Comparison of ENCODE assay signal across 8 cellular contexts in genomic region chr5:96702503-96703383, GRCh38. TPM values are rescaled to one million over a fixed set of nuclear protein-coding genes. Genes with fewer than 3 reads are reported as not detected.
A peak's percentile ranks its signal among the peaks of the same experiment; 100 is the strongest.
DNase-seq lines count a peak whose midpoint lies in the region; ATAC-seq, FAIRE-seq and TF ChIP-seq lines count a peak whose summit lies in the region.

No MANE protein-coding gene starts in this region.

- H3K4me1 Mint-ChIP-seq in natural killer cell treated with Interleukin-12 subunit alpha and Interleukin-12 subunit beta and Interleukin-15 and Interleukin-18, amount 100 ng/mL, for 72 hours (ENCODE audit: low read depth in 2 of 2) = peaks cover 34 to 36% of the 10 kb centered on the region in 2 donors
- peaks cover 14 to 33% of the 10 kb centered on the region in 2 donors for H3K4me1 Mint-ChIP-seq in stimulated activated naive B cell treated with anti-CD40 and anti-IgM and Interleukin-4, amounts not matched to agents 10 μg/mL and 1 μg/mL and 100 μg/mL, for 72 hours

- peak; percentile 26 to 95 (median 85) for DNase-seq in C1 segment of cervical spinal cord (lab: John Stamatoyannopoulos, UW)
- DNase-seq in RCC 7860 (ENCODE audit: low spot score) = peak; percentile 81
- peak; percentile 94 for DNase-seq in activated effector memory CD4-positive, alpha-beta T cell treated with anti-CD3 and anti-CD28 coated beads, Interleukin-2, amount 50 U/mL, for 16 hours
- peak; percentile 97 for DNase-seq in fibroblast of pulmonary artery (ENCODE audit: low read depth)
- peak; percentile 87 for DNase-seq in natural killer cell treated with Interleukin-12 subunit alpha and Interleukin-12 subunit beta and Interleukin-15 and Interleukin-18, amount 100 ng/mL, for 72 hours (ENCODE audit: low spot score)
- DNase-seq in stimulated activated naive B cell treated with anti-CD40 and anti-IgM and Interleukin-4, amounts not matched to agents 10 μg/mL and 1 μg/mL and 100 μg/mL, for 72 hours = peak; percentile 68

- no peak for TF ChIP-seq CTCF in fibroblast of pulmonary artery (IDR thresholded peaks at IDR 0.05; ENCODE audit: low read length, missing control alignments)

- H3K9me3 Mint-ChIP-seq in natural killer cell treated with Interleukin-12 subunit alpha and Interleukin-12 subunit beta and Interleukin-15 and Interleukin-18, amount 100 ng/mL, for 72 hours = no peaks in the 10 kb centered on the region
- no peaks in the 10 kb centered on the region for H3K9me3 Mint-ChIP-seq in stimulated activated naive B cell treated with anti-CD40 and anti-IgM and Interleukin-4, amounts not matched to agents 10 μg/mL and 1 μg/mL and 100 μg/mL, for 72 hours

- no peak for FAIRE-seq in RCC 7860 (lab: Jason Lieb, UNC)

- H3K4me3 ChIP-seq in fibroblast of pulmonary artery (replicated peaks; ENCODE audit: low read depth, low read length) = peak overlapping the region; percentile 78

- ATAC-seq in GM19372 (IDR thresholded peaks at IDR 0.05; ENCODE audit: low read depth, unreplicated experiment) = peak; percentile 67
- peak; percentile 63 for ATAC-seq in HG03469 (IDR thresholded peaks at IDR 0.05; ENCODE audit: unreplicated experiment)
- ATAC-seq in natural killer cell treated with Interleukin-12 subunit alpha and Interleukin-12 subunit beta and Interleukin-15 and Interleukin-18, amount 100 ng/mL, for 72 hours = peak; percentile 90 to 93
- peak; percentile 87 to 89 for ATAC-seq in stimulated activated naive B cell treated with anti-CD40 and anti-IgM and Interleukin-4, amounts not matched to agents 10 μg/mL and 1 μg/mL and 100 μg/mL, for 72 hours (replicated peaks)

- peak overlapping the region; percentile 79 to 82 for H3K27ac Mint-ChIP-seq in natural killer cell treated with Interleukin-12 subunit alpha and Interleukin-12 subunit beta and Interleukin-15 and Interleukin-18, amount 100 ng/mL, for 72 hours
- H3K27ac Mint-ChIP-seq in stimulated activated naive B cell treated with anti-CD40 and anti-IgM and Interleukin-4, amounts not matched to agents 10 μg/mL and 1 μg/mL and 100 μg/mL, for 72 hours = peak overlapping the region; percentile 95

- H3K36me3 Mint-ChIP-seq in natural killer cell treated with Interleukin-12 subunit alpha and Interleukin-12 subunit beta and Interleukin-15 and Interleukin-18, amount 100 ng/mL, for 72 hours = no peaks in the 10 kb centered on the region
- H3K36me3 Mint-ChIP-seq in stimulated activated naive B cell treated with anti-CD40 and anti-IgM and Interleukin-4, amounts not matched to agents 10 μg/mL and 1 μg/mL and 100 μg/mL, for 72 hours = peaks cover 0 to 6% of the 10 kb centered on the region in 2 donors

- peak overlapping the region; percentile 97 for H3K4me3 Mint-ChIP-seq in natural killer cell treated with Interleukin-12 subunit alpha and Interleukin-12 subunit beta and Interleukin-15 and Interleukin-18, amount 100 ng/mL, for 72 hours
- peak overlapping the region; percentile 90 to 94 for H3K4me3 Mint-ChIP-seq in stimulated activated naive B cell treated with anti-CD40 and anti-IgM and Interleukin-4, amounts not matched to agents 10 μg/mL and 1 μg/mL and 100 μg/mL, for 72 hours

- H3K27me3 Mint-ChIP-seq in natural killer cell treated with Interleukin-12 subunit alpha and Interleukin-12 subunit beta and Interleukin-15 and Interleukin-18, amount 100 ng/mL, for 72 hours = no peaks in the 10 kb centered on the region
- H3K27me3 Mint-ChIP-seq in stimulated activated naive B cell treated with anti-CD40 and anti-IgM and Interleukin-4, amounts not matched to agents 10 μg/mL and 1 μg/mL and 100 μg/mL, for 72 hours = no peaks in the 10 kb centered on the region

RNA-seq across cellular contexts. Expression of gene CAST, which starts 40.6 kb away (rescaled TPM):
- total RNA-seq in natural killer cell treated with Interleukin-12 subunit alpha and Interleukin-12 subunit beta and Interleukin-15 and Interleukin-18, amount 100 ng/mL, for 72 hours = 100 to 1,000 TPM in 1 of 2 donors, 10 to 100 TPM in 1; 86.3 to 101 TPM

Comparison
In these comparisons a context has a peak if more than half of its experiments do, and no peak if none do; other contexts are left out.
1. Peak in every context shown above with its lines: DNase-seq, ATAC-seq and H3K4me3 ChIP-seq.